ENCODE assay signal across 8 cellular contexts in genomic region chr15:67521770-67522568, GRCh38. TPM values are rescaled to one million over a fixed set of nuclear protein-coding genes. Genes with fewer than 3 reads are reported as not detected.
A peak's percentile ranks its signal among the peaks of the same experiment; 100 is the strongest.
DNase-seq lines count a peak whose midpoint lies in the region; ATAC-seq and TF ChIP-seq lines count a peak whose summit lies in the region.

No MANE protein-coding gene starts in this region.

- ATAC-seq in WTC11 (no peak; the same call in 1 of the 2 replicates), foreskin keratinocyte (peak; percentile 6)

- H3K27ac Mint-ChIP-seq in WTC11 (no peak overlapping the region), osteocyte (ENCODE audit: unreplicated experiment) (peak overlapping the region; percentile 93)

- H3K9ac ChIP-seq in HUES64 (ENCODE audit: low read depth, low read length) = peak overlapping the region; percentile 94

- peak; percentile 57 for DNase-seq in EH (ENCODE audit: low read depth)
- no peak for DNase-seq in WTC11 (ENCODE audit: low spot score)
- DNase-seq in foreskin keratinocyte = peak in 1 of 2 donors; percentile 39
- no peak for DNase-seq in osteocyte (ENCODE audit: extremely low spot score, unreplicated experiment)
- no peak for DNase-seq in activated CD8-positive, alpha-beta memory T cell treated with anti-CD3 and anti-CD28 coated beads, Interleukin-2, amount 50 U/mL, for 4 hours
- no peak for DNase-seq in NCI-H2081 (lab: John Stamatoyannopoulos, UW)
- no peak for DNase-seq in COR-L47 (lab: John Stamatoyannopoulos, UW)

- H3K27me3 Mint-ChIP-seq in WTC11 (ENCODE audit: low read depth) (peaks cover 16% of the 10 kb centered on the region), osteocyte (ENCODE audit: unreplicated experiment) (no peaks in the 10 kb centered on the region)

- POLR2A ChIA-PET in WTC11 (lab: Charles Lee) = no interaction called here

- H3K4me3 ChIP-seq in HUES64 (ENCODE audit: low read length) = peak overlapping the region; percentile 77

- peaks cover 24% of the 10 kb centered on the region for H3K4me1 ChIP-seq in HUES64 (ENCODE audit: insufficient read depth, low read length)
- H3K4me1 ChIP-seq in foreskin keratinocyte = peaks cover 10% of the 10 kb centered on the region

- peaks cover 3% of the 10 kb centered on the region; the same call in 1 of the 2 replicates for H3K36me3 ChIP-seq in HUES64 (ENCODE audit: insufficient read depth, low read length)

- no peaks in the 10 kb centered on the region for H3K9me3 ChIP-seq in HUES64 (ENCODE audit: insufficient read depth, low read depth, low read length)

- H3K27ac ChIP-seq in HUES64 (ENCODE audit: low read depth, low read length) (no peak overlapping the region), foreskin keratinocyte (peak overlapping the region; percentile 18)

- H3K27me3 ChIP-seq in HUES64 (ENCODE audit: insufficient read depth, low read length) (peaks cover 12% of the 10 kb centered on the region), foreskin keratinocyte (no peaks in the 10 kb centered on the region)

- no peak for TF ChIP-seq CTCF in WTC11 (IDR thresholded peaks at IDR 0.05)
- no peak for TF ChIP-seq CTCF in foreskin keratinocyte (conservative IDR thresholded peaks at IDR 0.05)
- no peak for TF ChIP-seq CTCF in osteocyte (IDR thresholded peaks at IDR 0.05)

- CTCF ChIA-PET in WTC11 (lab: Charles Lee) = interaction anchor here (1.0 to 1.7 kb wide), 3 partner anchors 20 to 310 kb away, joined by 5 to 7 read pairs (median 6); no protein-coding TSS in a partner anchor

- no peaks in the 10 kb centered on the region for H3K9me3 Mint-ChIP-seq in WTC11
- H3K9me3 Mint-ChIP-seq in osteocyte (ENCODE audit: unreplicated experiment) = no peaks in the 10 kb centered on the region

- H3K4me1 Mint-ChIP-seq in WTC11 (peaks cover 27% of the 10 kb centered on the region), osteocyte (ENCODE audit: unreplicated experiment) (peaks cover 28% of the 10 kb centered on the region)

- H3K36me3 Mint-ChIP-seq in WTC11 = no peaks in the 10 kb centered on the region
- peaks cover 8% of the 10 kb centered on the region for H3K36me3 Mint-ChIP-seq in osteocyte (ENCODE audit: unreplicated experiment)

- 16% methylated on average over 20 of the region's 23 CpGs for WGBS in HUES64

- H3K4me3 Mint-ChIP-seq in WTC11 (peak overlapping the region; percentile 80), osteocyte (ENCODE audit: unreplicated experiment) (peak overlapping the region; percentile 87)

TF ChIP-seq in WTC11, 78 proteins besides CTCF, POLR2A, EP300 and RAD21:
- TF ChIP-seq OVOL2 (CRISPR knock-in tag; IDR thresholded peaks at IDR 0.05; ENCODE audit: borderline replicate concordance) (no peak), ZNF263 (CRISPR knock-in tag; IDR thresholded peaks at IDR 0.05; ENCODE audit: low read depth) (no peak), ZNF396 (CRISPR knock-in tag; IDR thresholded peaks at IDR 0.05; ENCODE audit: borderline replicate concordance) (no peak), RELA (CRISPR knock-in tag; IDR thresholded peaks at IDR 0.05; ENCODE audit: borderline replicate concordance) (no peak), HMGXB4 (CRISPR knock-in tag; IDR thresholded peaks at IDR 0.05) (no peak), ERG (CRISPR knock-in tag; IDR thresholded peaks at IDR 0.05) (no peak), KAT7 (CRISPR knock-in tag; IDR thresholded peaks at IDR 0.05; ENCODE audit: borderline replicate concordance) (0 out of 2 replicates have a peak, but pooled peaks have one; percentile 4), PRRX2 (CRISPR knock-in tag; IDR thresholded peaks at IDR 0.05) (no peak)
- TF ChIP-seq, protein P1, sequence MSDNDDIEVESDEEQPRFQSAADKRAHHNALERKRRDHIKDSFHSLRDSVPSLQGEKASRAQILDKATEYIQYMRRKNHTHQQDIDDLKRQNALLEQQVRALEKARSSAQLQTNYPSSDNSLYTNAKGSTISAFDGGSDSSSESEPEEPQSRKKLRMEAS (CRISPR knock-in tag; IDR thresholded peaks at IDR 0.05) = 0 out of 2 replicates have a peak, but pooled peaks have one; percentile 18
- TF ChIP-seq, protein P2, sequence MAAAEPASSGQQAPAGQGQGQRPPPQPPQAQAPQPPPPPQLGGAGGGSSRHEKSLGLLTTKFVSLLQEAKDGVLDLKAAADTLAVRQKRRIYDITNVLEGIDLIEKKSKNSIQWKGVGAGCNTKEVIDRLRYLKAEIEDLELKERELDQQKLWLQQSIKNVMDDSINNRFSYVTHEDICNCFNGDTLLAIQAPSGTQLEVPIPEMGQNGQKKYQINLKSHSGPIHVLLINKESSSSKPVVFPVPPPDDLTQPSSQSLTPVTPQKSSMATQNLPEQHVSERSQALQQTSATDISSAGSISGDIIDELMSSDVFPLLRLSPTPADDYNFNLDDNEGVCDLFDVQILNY (CRISPR knock-in tag; IDR thresholded peaks at IDR 0.05) = no peak

RNA-seq across cellular contexts. Expression of gene C15orf61, which starts 1.0 kb away (rescaled TPM):
- polyA plus RNA-seq in HUES64 (2013, experiment 1 of 2) = 1.3 TPM
- 2.5 TPM for polyA plus RNA-seq in HUES64 (2013, experiment 2 of 2)
- total RNA-seq in WTC11 (2021) = 2.6 to 3.3 TPM (median 2.9 TPM) in 3 replicates
- 2.9 and 3.1 TPM in 2 replicates for total RNA-seq in foreskin keratinocyte
- 4.2 and 5.2 TPM in 2 replicates for polyA plus RNA-seq in foreskin keratinocyte
- total RNA-seq in osteocyte = 4.3 and 4.8 TPM in 2 replicates

RNA-seq across cellular contexts. Expression of gene MAP2K5, which starts 20.5 kb away (rescaled TPM):
- polyA plus RNA-seq in HUES64 (2013, experiment 1 of 2) = 11.9 TPM
- polyA plus RNA-seq in HUES64 (2013, experiment 2 of 2) = 22.9 TPM
- 13.6 to 19.5 TPM (median 16.8 TPM) in 3 replicates for total RNA-seq in WTC11 (2021)
- 7.5 and 8.8 TPM in 2 replicates for total RNA-seq in foreskin keratinocyte
- 8.5 and 8.9 TPM in 2 replicates for polyA plus RNA-seq in foreskin keratinocyte
- 26.1 and 26.9 TPM in 2 replicates for total RNA-seq in osteocyte
